In the genomic region with DNA sequence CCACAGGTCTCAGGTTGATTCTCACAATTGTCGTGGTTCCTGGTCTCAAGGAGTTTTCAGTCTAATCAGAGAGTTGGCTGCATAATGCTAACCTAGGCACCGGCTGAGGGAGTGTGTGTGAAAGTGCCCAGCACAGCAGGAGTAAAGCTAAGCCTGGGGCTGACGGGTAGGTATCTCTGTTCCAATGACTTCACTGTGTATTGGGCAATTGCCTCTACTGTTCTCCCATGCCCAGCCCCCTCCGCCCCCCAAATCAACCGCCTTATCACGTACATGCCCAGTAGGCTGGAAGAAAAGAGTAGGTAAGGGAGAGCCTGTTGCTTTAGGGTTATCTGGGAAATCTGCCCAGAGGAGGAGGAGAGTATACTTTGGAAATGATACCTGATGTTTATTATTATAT, we compare ENCODE assay signal across 14 cellular contexts. TPM values are rescaled to one million over a fixed set of nuclear protein-coding genes. Genes with fewer than 3 reads are reported as not detected.
A peak's percentile ranks its signal among the peaks of the same experiment; 100 is the strongest.
DNase-seq lines count a peak whose midpoint lies in the region; ATAC-seq and TF ChIP-seq lines count a peak whose summit lies in the region.
"Had no signal": no experiment of that assay in that cellular context is flagged by ENCODE, and none has a peak within 500 bp of the region (broad histone marks: within the 10 kb centered on the region; RNA-seq: fewer than 3 reads in every experiment).

No MANE protein-coding gene starts in this region.

- no peak overlapping the region for H3K9ac ChIP-seq in endodermal cell (ENCODE audit: extremely low read depth, low read length, poor library complexity, severe bottlenecking)

- 80 to 93% methylated on average over 3 to 6 of the region's 6 CpGs for WGBS in endodermal cell (ENCODE audit: insufficient coverage in 1 of 2, insufficient read length in 1 of 2), 2 experiments

- no peaks in the 10 kb centered on the region for H3K27me3 ChIP-seq in CD4-positive, alpha-beta T cell (ENCODE audit: control insufficient read depth, insufficient read depth, low read length)
- H3K27me3 ChIP-seq in endodermal cell (ENCODE audit: control insufficient read depth, insufficient read depth, low read length, poor library complexity, severe bottlenecking) = no peaks in the 10 kb centered on the region
- H3K27me3 ChIP-seq: suprapubic skin had no signal

- peaks cover 57% of the 10 kb centered on the region for H3K36me3 Mint-ChIP-seq in CD4-positive, alpha-beta T cell (ENCODE audit: low read depth)
- H3K36me3 Mint-ChIP-seq in IgD-negative memory B cell (peaks cover 18% of the 10 kb centered on the region), endodermal cell (ENCODE audit: low read depth) (peaks cover 69% of the 10 kb centered on the region)

- H3K27me3 Mint-ChIP-seq in CD4-positive, alpha-beta T cell = no peaks in the 10 kb centered on the region
- H3K27me3 Mint-ChIP-seq in IgD-negative memory B cell = no peaks in the 10 kb centered on the region
- no peaks in the 10 kb centered on the region for H3K27me3 Mint-ChIP-seq in endodermal cell (ENCODE audit: insufficient read depth)
- H3K27me3 Mint-ChIP-seq: naive B cell had no signal

- POLR2A ChIA-PET in CD4-positive, alpha-beta T cell (lab: Charles Lee) = interaction anchor here (1.3 kb wide), 1 partner anchor 28 kb away, joined by 3 read pairs; no protein-coding TSS in a partner anchor

- H3K27ac Mint-ChIP-seq in CD4-positive, alpha-beta T cell = peak overlapping the region; percentile 91
- H3K27ac Mint-ChIP-seq in IgD-negative memory B cell (peak overlapping the region in 2 of 3 donors; percentile 12 to 34), endodermal cell (no peak overlapping the region)

- no peak for TF ChIP-seq CTCF in CD4-positive, alpha-beta T cell (IDR thresholded peaks at IDR 0.05)
- TF ChIP-seq CTCF in endodermal cell (conservative IDR thresholded peaks at IDR 0.05) = no peak
- no peak for TF ChIP-seq CTCF in omental fat pad (IDR thresholded peaks at IDR 0.05)

- no peak overlapping the region for H3K27ac ChIP-seq in CD4-positive, alpha-beta T cell (ENCODE audit: low read depth, low read length)
- no peak overlapping the region for H3K27ac ChIP-seq in endodermal cell (ENCODE audit: low read depth, low read length)

- no peaks in the 10 kb centered on the region for H3K9me3 Mint-ChIP-seq in CD4-positive, alpha-beta T cell
- H3K9me3 Mint-ChIP-seq in IgD-negative memory B cell (no peaks in the 10 kb centered on the region), endodermal cell (no peaks in the 10 kb centered on the region)

- H3K4me1 Mint-ChIP-seq in CD4-positive, alpha-beta T cell (ENCODE audit: low read depth) = peaks cover 94% of the 10 kb centered on the region
- H3K4me1 Mint-ChIP-seq in IgD-negative memory B cell (peaks cover 17 to 28% (median 27%) of the 10 kb centered on the region in 3 donors), endodermal cell (peaks cover 50% of the 10 kb centered on the region)

- H3K4me3 ChIP-seq in endodermal cell (ENCODE audit: low read length) = no peak overlapping the region
- H3K4me3 ChIP-seq: HAP-1, suprapubic skin had no signal

- ATAC-seq in CD4-positive, alpha-beta T cell (ENCODE audit: poor library complexity) = no peak
- peak; percentile 48 for ATAC-seq in omental fat pad (ENCODE audit: low FRiP score)
- ATAC-seq in HG03095 (IDR thresholded peaks at IDR 0.05; ENCODE audit: unreplicated experiment) = no peak
- ATAC-seq in HG02759 (IDR thresholded peaks at IDR 0.05; ENCODE audit: unreplicated experiment) = no peak

- intact Hi-C loops in CD4-positive, alpha-beta T cell (cut with DNase I, micrococcal nuclease) = loop anchor here (2.0 to 5.0 kb wide), 7 partner anchors 36 to 219 kb away; no protein-coding TSS in a partner anchor

- H3K36me3 ChIP-seq in endodermal cell (ENCODE audit: control insufficient read depth, insufficient read depth, low read length) = peaks cover 99% of the 10 kb centered on the region

- peaks cover 13% of the 10 kb centered on the region for H3K4me1 ChIP-seq in endodermal cell (ENCODE audit: control insufficient read depth, insufficient read depth, low read length)

- DNase-seq in CD4-positive, alpha-beta T cell = no peak
- DNase-seq in endodermal cell = peak; percentile 53
- no peak for DNase-seq in omental fat pad (ENCODE audit: low spot score)
- no peak for DNase-seq in stimulated activated CD4-positive, alpha-beta T cell treated with anti-CD3 and anti-CD28 coated beads, Interleukin-2, amount 100 ng/mL, for 24 hours
- no peak for DNase-seq in NCI-H1436 treated with DMSO at 0.1 percent for 48 hours (lab: John Stamatoyannopoulos, UW)
- DNase-seq: naive B cell; NCI-H446; SIG-M5; stimulated activated CD4-positive, alpha-beta T cell treated with anti-CD3 and anti-CD28 coated beads, Interleukin-2, amount 100 ng/mL, for 48 hours had no signal

- CTCF ChIA-PET in CD4-positive, alpha-beta T cell (lab: Charles Lee) = interaction anchor here (1.5 to 2.9 kb wide), 3 partner anchors 181 to 204 kb away, joined by 5 to 20 read pairs (median 6); no protein-coding TSS in a partner anchor

- no peaks in the 10 kb centered on the region for H3K9me3 ChIP-seq in CD4-positive, alpha-beta T cell (ENCODE audit: control insufficient read depth, low read length)
- no peaks in the 10 kb centered on the region for H3K9me3 ChIP-seq in endodermal cell (ENCODE audit: control insufficient read depth, low read length)
- H3K9me3 ChIP-seq: HAP-1, suprapubic skin had no signal

- peak overlapping the region; percentile 12 for H3K4me3 Mint-ChIP-seq in CD4-positive, alpha-beta T cell
- H3K4me3 Mint-ChIP-seq in IgD-negative memory B cell (no peak overlapping the region), endodermal cell (no peak overlapping the region)
- H3K4me3 Mint-ChIP-seq: naive B cell had no signal

RNA-seq across cellular contexts. Expression of a gene that starts 54.7 kb away (rescaled TPM):
- total RNA-seq in CD4-positive, alpha-beta T cell = 10 to 100 TPM; 13.5 to 14.4 TPM
- polyA plus RNA-seq in IgD-negative memory B cell = 162 TPM
- total RNA-seq in endodermal cell = 100 to 1,000 TPM; 221 to 282 TPM
- polyA plus RNA-seq in endodermal cell (2013, experiment 1 of 2) = 154 TPM
- 161 TPM for polyA plus RNA-seq in endodermal cell (2013, experiment 2 of 2)
- 10 to 100 TPM; 25.4 to 28.0 (median 26.1) TPM for total RNA-seq in omental fat pad

RNA-seq across cellular contexts. Expression of a gene that starts 54.7 kb away (rescaled TPM):
- 1 to 10 TPM; 4.6 to 4.9 TPM for total RNA-seq in CD4-positive, alpha-beta T cell
- polyA plus RNA-seq in IgD-negative memory B cell = 0.93 TPM
- total RNA-seq in endodermal cell (10 to 100 TPM; 41.9 to 57.2 TPM), omental fat pad (10 to 100 TPM; 14.3 to 30.1 (median 20.2) TPM)
- 13.8 TPM for polyA plus RNA-seq in endodermal cell (2013, experiment 1 of 2)
- 13.9 TPM for polyA plus RNA-seq in endodermal cell (2013, experiment 2 of 2)

Comparison
In these comparisons a context has a peak if more than half of its experiments do, and no peak if none do; other contexts are left out.
1. RNA of a gene that starts 54.7 kb away (total RNA-seq): 221 to 282 TPM in endodermal cell; 25.4 to 28.0 TPM in omental fat pad and 13.5 to 14.4 TPM in CD4-positive, alpha-beta T cell; every median in the first group is over 4 times any median in the second.